ENCODE assay signal across 1 cellular context in the genomic region with DNA sequence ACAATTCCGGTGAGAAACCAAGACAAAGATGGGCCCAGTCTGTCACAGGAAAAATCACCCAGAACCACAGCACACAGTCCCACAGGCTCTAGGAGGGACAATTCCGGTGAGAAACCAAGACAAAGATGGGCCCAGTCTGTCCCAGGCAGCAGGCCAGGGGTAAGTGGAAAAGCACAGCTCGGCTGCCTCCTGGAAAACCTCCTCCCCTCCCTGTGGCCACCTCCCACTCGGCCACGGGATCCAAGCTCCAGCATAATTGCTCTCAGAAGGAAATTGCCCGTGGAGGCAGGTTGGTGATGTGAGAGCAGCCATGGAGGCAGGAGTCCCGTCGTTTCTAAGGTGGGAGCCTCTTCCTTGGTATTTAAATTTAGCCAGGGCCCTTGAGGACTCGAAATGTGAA.
TF ChIP-seq lines count a peak whose summit lies in the region.

No MANE protein-coding gene starts in this region.

TF ChIP-seq in WTC11, 78 proteins besides CTCF, POLR2A, EP300 and RAD21 (continued from another document):
- TF ChIP-seq JAZF1 (CRISPR knock-in tag; IDR thresholded peaks at IDR 0.05) (no peak), NR2C2 (CRISPR knock-in tag; IDR thresholded peaks at IDR 0.05) (no peak)
- TF ChIP-seq, protein P1, sequence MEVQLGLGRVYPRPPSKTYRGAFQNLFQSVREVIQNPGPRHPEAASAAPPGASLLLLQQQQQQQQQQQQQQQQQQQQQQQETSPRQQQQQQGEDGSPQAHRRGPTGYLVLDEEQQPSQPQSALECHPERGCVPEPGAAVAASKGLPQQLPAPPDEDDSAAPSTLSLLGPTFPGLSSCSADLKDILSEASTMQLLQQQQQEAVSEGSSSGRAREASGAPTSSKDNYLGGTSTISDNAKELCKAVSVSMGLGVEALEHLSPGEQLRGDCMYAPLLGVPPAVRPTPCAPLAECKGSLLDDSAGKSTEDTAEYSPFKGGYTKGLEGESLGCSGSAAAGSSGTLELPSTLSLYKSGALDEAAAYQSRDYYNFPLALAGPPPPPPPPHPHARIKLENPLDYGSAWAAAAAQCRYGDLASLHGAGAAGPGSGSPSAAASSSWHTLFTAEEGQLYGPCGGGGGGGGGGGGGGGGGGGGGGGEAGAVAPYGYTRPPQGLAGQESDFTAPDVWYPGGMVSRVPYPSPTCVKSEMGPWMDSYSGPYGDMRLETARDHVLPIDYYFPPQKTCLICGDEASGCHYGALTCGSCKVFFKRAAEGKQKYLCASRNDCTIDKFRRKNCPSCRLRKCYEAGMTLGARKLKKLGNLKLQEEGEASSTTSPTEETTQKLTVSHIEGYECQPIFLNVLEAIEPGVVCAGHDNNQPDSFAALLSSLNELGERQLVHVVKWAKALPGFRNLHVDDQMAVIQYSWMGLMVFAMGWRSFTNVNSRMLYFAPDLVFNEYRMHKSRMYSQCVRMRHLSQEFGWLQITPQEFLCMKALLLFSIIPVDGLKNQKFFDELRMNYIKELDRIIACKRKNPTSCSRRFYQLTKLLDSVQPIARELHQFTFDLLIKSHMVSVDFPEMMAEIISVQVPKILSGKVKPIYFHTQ (CRISPR knock-in tag; IDR thresholded peaks at IDR 0.05), result no peak
